Comparison of ENCODE assay signal across 24 cellular contexts in the genomic region with DNA sequence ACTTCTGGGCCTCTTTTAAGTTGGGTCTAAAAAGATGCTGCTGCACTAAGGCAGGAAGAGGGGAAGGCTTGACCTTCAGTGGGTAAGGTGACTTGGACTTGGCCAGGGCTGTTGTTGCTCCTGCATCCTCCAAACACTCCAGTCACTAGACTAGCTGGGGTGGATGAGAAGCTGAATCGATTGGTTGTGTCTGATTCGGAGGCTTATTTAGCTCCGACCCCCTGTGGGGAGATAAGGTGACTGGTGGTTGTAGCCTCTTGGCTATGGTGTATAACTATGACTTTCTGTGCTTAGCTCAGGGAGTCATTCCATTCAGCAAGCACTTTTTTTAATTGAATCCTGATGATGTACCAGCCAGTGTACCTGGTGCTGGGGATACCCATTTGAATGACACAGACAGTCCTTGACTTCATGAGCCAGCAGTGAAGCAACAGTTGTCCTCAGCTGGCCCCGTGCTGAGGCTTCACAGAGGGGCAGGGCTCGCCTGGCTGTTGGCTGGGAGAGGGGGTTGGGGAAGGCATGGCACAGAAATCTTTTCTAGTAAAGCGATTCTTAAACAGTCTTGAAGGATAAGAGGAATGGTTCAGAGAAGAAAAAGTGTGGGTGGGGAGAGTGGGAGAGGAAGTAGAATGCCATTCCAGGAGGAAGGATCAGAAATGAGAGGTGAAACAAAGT. TPM values are rescaled to one million over a fixed set of nuclear protein-coding genes. Genes with fewer than 3 reads are reported as not detected.
A peak's percentile ranks its signal among the peaks of the same experiment; 100 is the strongest.
DNase-seq lines count a peak whose midpoint lies in the region; ATAC-seq, FAIRE-seq and TF ChIP-seq lines count a peak whose summit lies in the region.
"Had no signal": no experiment of that assay in that cellular context is flagged by ENCODE, and none has a peak within 500 bp of the region (broad histone marks: within the 10 kb centered on the region; RNA-seq: fewer than 3 reads in every experiment).

No MANE protein-coding gene starts in this region.

- H3K79me2 ChIP-seq in HCT116 (ENCODE audit: insufficient read depth, low read length) (no peaks in the 10 kb centered on the region), H1 (ENCODE audit: control insufficient read depth in 1 of 2, insufficient read depth in 2 of 2, low read length in 2 of 2) (no peaks in the 10 kb centered on the region), neural progenitor cell (ENCODE audit: low read depth) (no peaks in the 10 kb centered on the region)

- no peaks in the 10 kb centered on the region; the same call in 1 of the 2 replicates for H4K20me1 ChIP-seq in HCT116 (ENCODE audit: insufficient read depth)
- no peaks in the 10 kb centered on the region for H4K20me1 ChIP-seq in H1 (replicated peaks in 1 of 2; ENCODE audit: control insufficient read depth in 1 of 2, insufficient read depth in 2 of 2, low read length in 2 of 2)
- H4K20me1 ChIP-seq in neural progenitor cell (ENCODE audit: low read depth): no peaks in the 10 kb centered on the region

- H3K27ac ChIP-seq in HCT116 (ENCODE audit: low read depth, low read length) (no peak overlapping the region), H1 (ENCODE audit: low read depth, low read length) (no peak overlapping the region), neural progenitor cell (no peak overlapping the region), suprapubic skin (no peak overlapping the region)

- TF ChIP-seq EP300 in H1 (IDR thresholded peaks at IDR 0.05; ENCODE audit: borderline replicate concordance in 1 of 2, low read depth in 2 of 2, low read length in 2 of 2) (no peak), suprapubic skin (IDR thresholded peaks at IDR 0.05) (no peak)

- no peak overlapping the region for H3K4ac ChIP-seq in H1 (replicated peaks; ENCODE audit: insufficient read length, low read depth, low read length)

- H2BK5ac ChIP-seq in H1 (ENCODE audit: low read depth, low read length): no peak overlapping the region; the same call in 1 of the 2 replicates

- TF ChIP-seq POLR2A in HCT116 (IDR thresholded peaks at IDR 0.05; ENCODE audit: borderline replicate concordance, extremely low read depth, insufficient read depth, insufficient read length) (no peak), H1 (IDR thresholded peaks at IDR 0.05; ENCODE audit: control extremely low read depth in 1 of 2, low read depth in 2 of 2, low read length in 2 of 2) (no peak), suprapubic skin (IDR thresholded peaks at IDR 0.05) (no peak)

- FAIRE-seq in H1 (lab: Jason Lieb, UNC) (no peak), GM19239 (lab: Jason Lieb, UNC) (no peak)
- FAIRE-seq: HTR-8/SVneo had no signal

- H3K14ac ChIP-seq in H1 (ENCODE audit: insufficient read length): no peak overlapping the region

- CTCF ChIA-PET in HCT116 (lab: Charles Lee): interaction anchor here (1.1 kb wide), 1 partner anchor 12 kb away, joined by 3 read pairs; no protein-coding TSS in a partner anchor
- CTCF ChIA-PET in H1 (lab: Charles Lee; ENCODE audit: partially characterized antibody): interaction anchor here (0.6 to 5.8 kb wide), 5 partner anchors 9 to 228 kb away, joined by 3 to 43 read pairs (median 4); a partner anchor contains a TSS

- no peaks in the 10 kb centered on the region for H3K36me3 Mint-ChIP-seq in neural progenitor cell
- H3K36me3 Mint-ChIP-seq: CD4-positive, CD25-positive, alpha-beta regulatory T cell had no signal

- peaks cover 39% of the 10 kb centered on the region for H3K4me1 Mint-ChIP-seq in neural progenitor cell
- H3K4me1 Mint-ChIP-seq: CD4-positive, CD25-positive, alpha-beta regulatory T cell had no signal

- H3K9me3 ChIP-seq in HCT116 (ENCODE audit: control insufficient read depth in 1 of 2, insufficient read depth in 1 of 2, low read depth in 1 of 2, low read length in 2 of 2) (no peaks in the 10 kb centered on the region), H1 (ENCODE audit: insufficient read depth in 2 of 2, low read depth in 1 of 2, low read length in 1 of 2) (no peaks in the 10 kb centered on the region), neural progenitor cell (ENCODE audit: low read depth) (no peaks in the 10 kb centered on the region), suprapubic skin (no peaks in the 10 kb centered on the region)
- H3K9me3 ChIP-seq: HAP-1 had no signal

- no peaks in the 10 kb centered on the region for H3K9me3 Mint-ChIP-seq in neural progenitor cell
- H3K9me3 Mint-ChIP-seq: T-helper 1 cell treated with Interleukin-12 subunit alpha and Interleukin-12 subunit beta and Interleukin-4 antibody, amounts not matched to agents 30 μg/mL and 1 μg/mL, for 36 hours had no signal

- TF ChIP-seq CTCF in HCT116 (IDR thresholded peaks at IDR 0.05 in 2 of 3, conservative IDR thresholded peaks at IDR 0.05 in 1 of 3; ENCODE audit: borderline replicate concordance in 1 of 3, insufficient read depth in 1 of 3, low read depth in 2 of 3, low read length in 2 of 3) (no peak), H1 (IDR thresholded peaks at IDR 0.05; ENCODE audit: control extremely low read depth in 1 of 3, insufficient read depth in 1 of 3, low read depth in 1 of 3, low read length in 3 of 3) (no peak), neural progenitor cell (IDR thresholded peaks at IDR 0.05) (no peak), suprapubic skin (IDR thresholded peaks at IDR 0.05) (no peak)

- DNase-seq in HCT116 (ENCODE audit: low read depth, low spot score): no peak
- peak; percentile 74 for DNase-seq in NCI-H146 (lab: John Stamatoyannopoulos, UW)
- no peak for DNase-seq in H1 (ENCODE audit: low read depth in 1 of 2, low spot score in 2 of 2)
- peak; percentile 21 for DNase-seq in neural progenitor cell (ENCODE audit: low spot score)
- no peak for DNase-seq in GM19239 (ENCODE audit: insufficient read length, low spot score)
- no peak for DNase-seq in suprapubic skin (ENCODE audit: low spot score in 2 of 2)
- DNase-seq in NCI-H2196 treated with DMSO at 0.1 percent for 48 hours (lab: John Stamatoyannopoulos, UW; ENCODE audit: unreplicated experiment): no peak
- DNase-seq: CD4-positive, CD25-positive, alpha-beta regulatory T cell; DMS79; IMR-90; MV-4-11; NCI-H1105 treated with DMSO at 0.1 percent for 48 hours; NCI-H1694 treated with DMSO at 0.1 percent for 48 hours; NCI-H2081 treated with DMSO at 0.1 percent for 48 hours; NCI-H226; NCI-H510A treated with DMSO at 0.1 percent for 48 hours; NCI-H774; Right ventricle myocardium superior had no signal

- intact Hi-C loops in HCT116 (cut with micrococcal nuclease): no loop called here

- no peak overlapping the region for H2BK12ac ChIP-seq in H1 (ENCODE audit: low read depth, low read length)

- ATAC-seq in HCT116 (0 out of 2 replicates have a peak, but pooled peaks have one; percentile 36), HG02623 (IDR thresholded peaks at IDR 0.05; ENCODE audit: unreplicated experiment) (no peak)

- H3K4me1 ChIP-seq in HCT116 (ENCODE audit: control insufficient read depth in 1 of 2, insufficient read depth in 2 of 2, low read length in 2 of 2) (no peaks in the 10 kb centered on the region), H1 (replicated peaks in 1 of 4; ENCODE audit: control insufficient read depth in 3 of 4, insufficient read depth in 4 of 4, low read length in 3 of 4) (peaks cover 0 to 5% (median 2%) of the 10 kb centered on the region in 4 experiments; a peak in 4 of 7 replicates), neural progenitor cell (peaks cover 23% of the 10 kb centered on the region), suprapubic skin (no peaks in the 10 kb centered on the region)
- H3K4me1 ChIP-seq: HAP-1 had no signal

- no peaks in the 10 kb centered on the region for H3K9me2 ChIP-seq in HCT116 (ENCODE audit: insufficient read depth)

- peaks cover 1% of the 10 kb centered on the region for H3F3A ChIP-seq in neural progenitor cell (ENCODE audit: low read depth)

- H4K8ac ChIP-seq in H1 (ENCODE audit: extremely low read depth, insufficient read depth, low read length): no peak overlapping the region

- 0 out of 2 replicates have a peak overlapping the region, but pooled peaks have one; percentile 18 for H2BK15ac ChIP-seq in H1 (ENCODE audit: low read length)

- H3K4me3 ChIP-seq in HCT116 (replicated peaks in 1 of 2; ENCODE audit: low read depth in 1 of 2, low read length in 2 of 2) (no peak overlapping the region), H1 (ENCODE audit: extremely low read depth in 1 of 4, insufficient read depth in 2 of 4, low read depth in 3 of 4, low read length in 4 of 4) (no peak overlapping the region), neural progenitor cell (no peak overlapping the region), suprapubic skin (no peak overlapping the region)
- H3K4me3 ChIP-seq: HAP-1 had no signal

- POLR2A ChIA-PET in HCT116 (lab: Charles Lee) (no interaction called here), H1 (lab: Charles Lee; ENCODE audit: partially characterized antibody) (interaction anchor here (0.6 to 1.5 kb wide), 2 partner anchors 9 to 117 kb away, joined by 3 to 4 read pairs; a partner anchor contains a TSS)

- 0 out of 2 replicates have a peak overlapping the region, but pooled peaks have one; percentile 13 for H3K18ac ChIP-seq in H1 (ENCODE audit: extremely low read depth, low read length)

- H3K27ac Mint-ChIP-seq in neural progenitor cell: no peak overlapping the region
- H3K27ac Mint-ChIP-seq: T-helper 1 cell treated with Interleukin-12 subunit alpha and Interleukin-12 subunit beta and Interleukin-4 antibody, amounts not matched to agents 30 μg/mL and 1 μg/mL, for 36 hours had no signal

- H3K79me1 ChIP-seq in H1 (ENCODE audit: low read depth, low read length): no peaks in the 10 kb centered on the region

- H3K27me3 ChIP-seq in HCT116 (ENCODE audit: insufficient read depth, low read length) (peaks cover 47% of the 10 kb centered on the region), H1 (replicated peaks in 1 of 4; ENCODE audit: control insufficient read depth in 3 of 4, extremely low read depth in 1 of 4, insufficient read depth in 3 of 4, low read length in 3 of 4) (peaks cover 0 to 2% (median 0%) of the 10 kb centered on the region in 4 experiments; a peak in 1 of 7 replicates), neural progenitor cell (peaks cover 32% of the 10 kb centered on the region), suprapubic skin (peaks cover 59% of the 10 kb centered on the region)

- peak overlapping the region; percentile 77 for H4K91ac ChIP-seq in H1 (replicated peaks; ENCODE audit: insufficient read length, low read length)

- H2BK120ac ChIP-seq in H1 (replicated peaks; ENCODE audit: low read depth, low read length): no peak overlapping the region

- H2BK20ac ChIP-seq in H1 (ENCODE audit: low read length): no peak overlapping the region

- H4K5ac ChIP-seq in H1 (ENCODE audit: insufficient read length, low read depth, low read length): peak overlapping the region; percentile 2

- no peaks in the 10 kb centered on the region for H3K23me2 ChIP-seq in H1 (ENCODE audit: low read depth, low read length)

- H3K9ac ChIP-seq in HCT116 (ENCODE audit: low read length) (no peak overlapping the region), H1 (replicated peaks in 1 of 4; ENCODE audit: extremely low read depth in 1 of 4, low read depth in 3 of 4, low read length in 3 of 4) (no peak overlapping the region), neural progenitor cell (no peak overlapping the region)

- H3K4me3 Mint-ChIP-seq in neural progenitor cell: no peak overlapping the region
- H3K4me3 Mint-ChIP-seq: CD4-positive, CD25-positive, alpha-beta regulatory T cell; T-helper 1 cell treated with Interleukin-12 subunit alpha and Interleukin-12 subunit beta and Interleukin-4 antibody, amounts not matched to agents 30 μg/mL and 1 μg/mL, for 36 hours had no signal

- H3K4me2 ChIP-seq in HCT116 (ENCODE audit: low read length) (no peak overlapping the region), H1 (ENCODE audit: insufficient read depth in 1 of 2, low read depth in 2 of 2, low read length in 2 of 2) (peak overlapping the region; percentile 13 to 33; a peak in 2 of 4 replicates), neural progenitor cell (peak overlapping the region; percentile 42)

- no peak overlapping the region for H2AFZ ChIP-seq in HCT116 (ENCODE audit: low read depth, low read length, poor library complexity, severe bottlenecking)
- H2AFZ ChIP-seq in H1 (ENCODE audit: low read length): peak overlapping the region; percentile 36; the same call in 1 of the 2 replicates
- H2AFZ ChIP-seq in neural progenitor cell (replicated peaks): peak overlapping the region; percentile 63

- no peaks in the 10 kb centered on the region for H3K36me3 ChIP-seq in HCT116 (ENCODE audit: control insufficient read depth in 1 of 2, insufficient read depth in 2 of 2, low read length in 2 of 2)
- no peaks in the 10 kb centered on the region for H3K36me3 ChIP-seq in H1 (ENCODE audit: control insufficient read depth in 2 of 4, insufficient read depth in 4 of 4, low read length in 3 of 4)
- H3K36me3 ChIP-seq in neural progenitor cell: no peaks in the 10 kb centered on the region
- H3K36me3 ChIP-seq in suprapubic skin: no peaks in the 10 kb centered on the region
- H3K36me3 ChIP-seq: HAP-1 had no signal

- WGBS in H1 (ENCODE audit: extremely low coverage in 1 of 2, insufficient coverage in 1 of 2, insufficient read length in 1 of 2, insufficient replicate concordance in 2 of 2, low coverage in 1 of 2, low lambda C conversion rate in 2 of 2, missing lambda C conversion rate in 1 of 2), 2 experiments: 73% methylated on average over 6 of the region's 6 CpGs; no CpG with 5 or more reads in 1 of the 2 experiments
- WGBS in suprapubic skin: 59% methylated on average over 6 of the region's 6 CpGs

- no peak overlapping the region for H3K23ac ChIP-seq in H1 (ENCODE audit: insufficient read length)

- peaks cover 14% of the 10 kb centered on the region for H3K27me3 Mint-ChIP-seq in neural progenitor cell (ENCODE audit: insufficient read depth, low read depth)

- no TSS peak for BruUV-seq in HCT116 (replicated peaks; lab: Mats Ljungman, UMichigan)

- H3K56ac ChIP-seq in H1 (replicated peaks; ENCODE audit: insufficient read length, low read depth, low read length): peak overlapping the region; percentile 55

- RAD21 ChIA-PET in HCT116 (lab: Charles Lee; ENCODE audit: low non-redundant PET in 1 of 2, low total read pairs in 2 of 2, uncharacterized antibody in 2 of 2, unreplicated experiment in 2 of 2): no interaction called here

- H2AK5ac ChIP-seq in H1 (ENCODE audit: low read depth, low read length): peak overlapping the region; percentile 67; the same call in 1 of the 2 replicates

- TF ChIP-seq RAD21 in HCT116 (IDR thresholded peaks at IDR 0.05; ENCODE audit: low read depth): no peak
- TF ChIP-seq RAD21 in H1 (IDR thresholded peaks at IDR 0.05 in 1 of 2, conservative IDR thresholded peaks at IDR 0.05 in 1 of 2; ENCODE audit: low read depth in 2 of 2, low read length in 2 of 2): no peak

RNA-seq across cellular contexts. Expression of a gene that starts 9.9 kb away (rescaled TPM):
- not detected for total RNA-seq in HCT116 (2021; ENCODE audit: unreplicated experiment)
- polyA plus RNA-seq in HCT116 (2012): not detected in 2 replicates
- total RNA-seq in H1 (2021; fragmentation: NEBNext Ultra II Directional; extraction: Animal tissue kit (Norgen Biotek cat#: 25700)): 0.82 and 1.7 TPM in 2 replicates
- polyA plus RNA-seq in H1 (2011; rRNA removed): 1.6 and 2.6 TPM in 2 replicates
- polyA plus RNA-seq in H1 (2011; cell fraction: cytosol; rRNA removed): 1.8 TPM
- polyA plus RNA-seq in H1 (2011; cell fraction: nucleus; rRNA removed): 3.8 TPM
- 0.19 to 1.2 TPM (median 0.99 TPM) in 4 replicates for polyA plus RNA-seq in H1 (2012, experiment 1 of 2)
- polyA plus RNA-seq in H1 (2012, experiment 2 of 2): 1.2 TPM
- polyA plus RNA-seq in H1 (2013, experiment 1 of 2): 0.53 TPM
- 0.52 TPM for polyA plus RNA-seq in H1 (2013, experiment 2 of 2)
- polyA minus RNA-seq in H1 (2011; rRNA and poly(A)+ RNA removed): 1.8 and 2.3 TPM in 2 replicates
- polyA minus RNA-seq in H1 (2011; cell fraction: cytosol; rRNA and poly(A)+ RNA removed): 1.2 TPM
- polyA minus RNA-seq in H1 (2011; cell fraction: nucleus; rRNA and poly(A)+ RNA removed): 4.9 TPM
- total RNA-seq in neural progenitor cell (ENCODE audit: low replicate concordance): 0.52 and 1.1 TPM in 2 replicates
- 1 to 10 TPM in 1 of 4 donors, under 1 TPM in 2, not detected in 1; 0.30 to 1.3 (median 0.55) TPM for total RNA-seq in suprapubic skin
- total RNA-seq: CD4-positive, CD25-positive, alpha-beta regulatory T cell; IMR-90; M059J; Right ventricle myocardium superior; SK-MEL-5 had no signal
- polyA plus RNA-seq: CD4-positive, CD25-positive, alpha-beta regulatory T cell; IMR-90 had no signal

Comparison
In these comparisons a context has a peak if more than half of its experiments do, and no peak if none do; other contexts are left out.
1. DNase-seq: peak in NCI-H146 (single experiment) and neural progenitor cell (single experiment); none in HCT116 (single experiment), H1 (0 of 2), GM19239 (single experiment), suprapubic skin (0 of 2) and NCI-H2196 treated with DMSO at 0.1 percent for 48 hours (single experiment).